ENCODE assay signal across 17 cellular contexts in the genomic region with DNA sequence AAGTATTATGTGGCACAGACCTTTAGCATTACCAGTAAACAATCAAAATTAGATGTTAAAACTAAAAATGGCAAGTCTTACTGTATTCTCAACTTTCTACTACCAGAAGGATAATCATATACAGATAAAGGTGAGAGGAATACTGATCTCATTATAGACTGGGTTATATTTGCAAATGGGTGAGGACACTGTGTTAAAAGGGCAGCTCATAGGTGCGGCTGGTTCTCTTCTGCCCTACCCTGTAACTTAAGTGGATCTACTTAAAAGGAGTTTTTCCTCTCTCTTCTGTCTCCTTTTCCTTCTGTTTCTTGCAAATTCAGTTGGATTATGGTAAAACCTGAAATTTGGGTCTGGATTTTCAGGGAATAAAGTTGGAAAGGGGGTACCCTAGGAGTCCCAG.
"Had no signal": no experiment of that assay in that cellular context is flagged by ENCODE, and none has a peak within 500 bp of the region (broad histone marks: within the 10 kb centered on the region; RNA-seq: fewer than 3 reads in every experiment).

No MANE protein-coding gene starts in this region.

- H3K27me3 Mint-ChIP-seq: central memory CD8-positive, alpha-beta T cell; dendritic cell treated with granulocyte-macrophage colony-stimulating factor and Interleukin-4, amounts not matched to agents 40 ng/mL and 50 ng/mL, for 4 days; memory B cell; naive thymus-derived CD8-positive, alpha-beta T cell; progenitor cell of endocrine pancreas; stimulated activated naive B cell treated with anti-CD40 and anti-IgM and Interleukin-4, amounts not matched to agents 10 μg/mL and 1 μg/mL and 100 μg/mL, for 72 hours; stimulated activated naive CD8-positive, alpha-beta T cell treated with anti-CD3 and anti-CD28 coated beads, Interleukin-15, amount 100 ng/mL, for 72 hours had no signal

- ATAC-seq: gastroesophageal sphincter; lower lobe of right lung; naive thymus-derived CD8-positive, alpha-beta T cell; right cardiac atrium; stimulated activated naive B cell treated with anti-CD40 and anti-IgM and Interleukin-4, amounts not matched to agents 10 μg/mL and 1 μg/mL and 100 μg/mL, for 72 hours; stimulated activated naive CD8-positive, alpha-beta T cell treated with anti-CD3 and anti-CD28 coated beads, Interleukin-15, amount 100 ng/mL, for 72 hours had no signal

- H3K9me3 Mint-ChIP-seq: central memory CD8-positive, alpha-beta T cell; dendritic cell treated with granulocyte-macrophage colony-stimulating factor and Interleukin-4, amounts not matched to agents 40 ng/mL and 50 ng/mL, for 4 days; memory B cell; naive thymus-derived CD8-positive, alpha-beta T cell; neural crest cell; stimulated activated naive B cell treated with anti-CD40 and anti-IgM and Interleukin-4, amounts not matched to agents 10 μg/mL and 1 μg/mL and 100 μg/mL, for 72 hours; stimulated activated naive CD8-positive, alpha-beta T cell treated with anti-CD3 and anti-CD28 coated beads, Interleukin-15, amount 100 ng/mL, for 72 hours had no signal

- H3K27ac Mint-ChIP-seq: dendritic cell treated with granulocyte-macrophage colony-stimulating factor and Interleukin-4, amounts not matched to agents 40 ng/mL and 50 ng/mL, for 4 days; memory B cell; stimulated activated naive B cell treated with anti-CD40 and anti-IgM and Interleukin-4, amounts not matched to agents 10 μg/mL and 1 μg/mL and 100 μg/mL, for 72 hours; stimulated activated naive CD8-positive, alpha-beta T cell treated with anti-CD3 and anti-CD28 coated beads, Interleukin-15, amount 100 ng/mL, for 72 hours had no signal

- DNase-seq: glutamatergic neuron; islet precursor cell; left ventricle myocardium inferior; lower lobe of right lung; naive thymus-derived CD8-positive, alpha-beta T cell; ovary; right cardiac atrium; stimulated activated CD4-positive, alpha-beta T cell treated with anti-CD3 and anti-CD28 coated beads, Interleukin-4, amount 100 ng/mL, for 24 hours; stimulated activated naive B cell treated with anti-CD40 and anti-IgM and Interleukin-4, amounts not matched to agents 10 μg/mL and 1 μg/mL and 100 μg/mL, for 72 hours; stimulated activated naive CD8-positive, alpha-beta T cell treated with anti-CD3 and anti-CD28 coated beads, Interleukin-15, amount 100 ng/mL, for 72 hours; testis had no signal

- H3K4me3 Mint-ChIP-seq: central memory CD8-positive, alpha-beta T cell; dendritic cell treated with granulocyte-macrophage colony-stimulating factor and Interleukin-4, amounts not matched to agents 40 ng/mL and 50 ng/mL, for 4 days; memory B cell; neural crest cell; stimulated activated naive B cell treated with anti-CD40 and anti-IgM and Interleukin-4, amounts not matched to agents 10 μg/mL and 1 μg/mL and 100 μg/mL, for 72 hours; stimulated activated naive CD8-positive, alpha-beta T cell treated with anti-CD3 and anti-CD28 coated beads, Interleukin-15, amount 100 ng/mL, for 72 hours had no signal
